Comparison of ENCODE assay signal across 11 cellular contexts in genomic region chr22:46775789-46776485, GRCh38. TPM values are rescaled to one million over a fixed set of nuclear protein-coding genes. Genes with fewer than 3 reads are reported as not detected.
DNase-seq lines count a peak whose midpoint lies in the region; TF ChIP-seq lines count a peak whose summit lies in the region.
"Had no signal": no experiment of that assay in that cellular context is flagged by ENCODE, and none has a peak within 500 bp of the region (broad histone marks: within the 10 kb centered on the region; RNA-seq: fewer than 3 reads in every experiment).

No MANE protein-coding gene starts in this region.

- no peak overlapping the region for H3K4me3 Mint-ChIP-seq in chondrocyte (ENCODE audit: unreplicated experiment)
- H3K4me3 Mint-ChIP-seq in nephron progenitor cell: no peak overlapping the region

- H3K27ac Mint-ChIP-seq in chondrocyte (ENCODE audit: unreplicated experiment): peak overlapping the region; percentile 27
- peak overlapping the region; percentile 93 for H3K27ac Mint-ChIP-seq in nephron progenitor cell

- H3K36me3 Mint-ChIP-seq in chondrocyte (ENCODE audit: low read depth) (no peaks in the 10 kb centered on the region), nephron progenitor cell (ENCODE audit: low read depth) (no peaks in the 10 kb centered on the region)

- TF ChIP-seq CTCF in GM06990 (IDR thresholded peaks at IDR 0.05; ENCODE audit: insufficient read depth, low read length, poor library complexity, severe bottlenecking) (no peak), chondrocyte (IDR thresholded peaks at IDR 0.05) (no peak), nephron progenitor cell (IDR thresholded peaks at IDR 0.05) (no peak)

- peak overlapping the region; percentile 29 for H3K4me3 ChIP-seq in GM06990 (replicated peaks; ENCODE audit: low read depth, low read length)

- no peaks in the 10 kb centered on the region for H3K27me3 ChIP-seq in GM06990 (replicated peaks; ENCODE audit: control insufficient read depth, insufficient read depth, low read length)

- DNase-seq in GM06990 (ENCODE audit: extremely low read depth, insufficient read length): no peak
- peak; percentile 40 for DNase-seq in NCI-H69 (lab: John Stamatoyannopoulos, UW)
- no peak for DNase-seq in chondrocyte (ENCODE audit: low spot score)
- DNase-seq in nephron progenitor cell: no peak
- DNase-seq in stimulated activated CD4-positive, alpha-beta T cell treated with anti-CD3 and anti-CD28 coated beads, Interleukin-2, amount 100 ng/mL, for 24 hours: no peak
- no peak for DNase-seq in NCI-H82 treated with DMSO at 0.1 percent for 48 hours (lab: John Stamatoyannopoulos, UW; ENCODE audit: unreplicated experiment)
- no peak for DNase-seq in NOMO-1 (lab: John Stamatoyannopoulos, UW; ENCODE audit: unreplicated experiment in 2 of 2)
- no peak for DNase-seq in NCI-H526 treated with DMSO at 0.1 percent for 48 hours (lab: John Stamatoyannopoulos, UW)
- DNase-seq: KBM-7; NCI-H524 treated with DMSO at 0.1 percent for 48 hours; stimulated activated CD4-positive, alpha-beta T cell treated with anti-CD3 and anti-CD28 coated beads, Interleukin-1b, Interleukin-23, amount 100 ng/mL, for 48 hours had no signal

- peaks cover 43% of the 10 kb centered on the region for H3K4me1 Mint-ChIP-seq in chondrocyte (ENCODE audit: low read depth)
- H3K4me1 Mint-ChIP-seq in nephron progenitor cell: peaks cover 52% of the 10 kb centered on the region

- H3K36me3 ChIP-seq in GM06990 (ENCODE audit: control insufficient read depth, insufficient read depth, low read length): peaks cover 2% of the 10 kb centered on the region

- H3K27me3 Mint-ChIP-seq in chondrocyte (ENCODE audit: low read depth) (no peaks in the 10 kb centered on the region), nephron progenitor cell (ENCODE audit: low read depth, poor library complexity) (peaks cover 5% of the 10 kb centered on the region)

- H3K9me3 Mint-ChIP-seq in chondrocyte (ENCODE audit: low read depth) (no peaks in the 10 kb centered on the region), nephron progenitor cell (no peaks in the 10 kb centered on the region)

RNA-seq across cellular contexts. Expression of gene TBC1D22A, which starts 13.5 kb away (rescaled TPM):
- 18.9 to 21.1 TPM (median 18.9 TPM) in 3 replicates for total RNA-seq in chondrocyte

RNA-seq across cellular contexts. Expression of gene CERK, which starts 37.9 kb away (rescaled TPM):
- 28.8 to 31.8 TPM (median 29.2 TPM) in 3 replicates for total RNA-seq in chondrocyte
